17 cellular contexts compared by ENCODE assay signal in the genomic region with DNA sequence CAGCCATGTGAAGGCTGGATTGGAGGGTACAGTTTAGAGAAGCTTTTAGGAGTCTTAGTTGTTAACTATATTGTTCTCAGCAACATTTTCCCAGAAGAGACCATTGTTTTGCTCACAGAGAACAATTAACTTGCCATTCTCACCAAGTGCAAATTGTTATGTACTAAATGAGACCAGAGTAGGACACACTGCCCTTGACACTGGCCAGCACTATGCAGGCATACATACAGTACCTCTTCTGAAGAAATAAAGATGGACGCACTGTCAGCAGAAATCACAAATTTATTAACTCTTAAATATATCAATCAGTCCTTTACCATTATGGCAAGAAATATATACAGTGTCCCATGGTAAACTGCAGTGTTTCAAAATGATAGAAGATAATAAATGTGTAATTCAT.
A peak's percentile ranks its signal among the peaks of the same experiment; 100 is the strongest.
DNase-seq lines count a peak whose midpoint lies in the region; FAIRE-seq and TF ChIP-seq lines count a peak whose summit lies in the region.
"Had no signal": no experiment of that assay in that cellular context is flagged by ENCODE, and none has a peak within 500 bp of the region (broad histone marks: within the 10 kb centered on the region; RNA-seq: fewer than 3 reads in every experiment).

No MANE protein-coding gene starts in this region.

- H3K9me3 Mint-ChIP-seq in activated naive CD8-positive, alpha-beta T cell (ENCODE audit: low read depth): no peaks in the 10 kb centered on the region
- no peaks in the 10 kb centered on the region for H3K9me3 Mint-ChIP-seq in activated naive CD8-positive, alpha-beta T cell treated with anti-CD3 and anti-CD28 coated beads for 36 hours
- H3K9me3 Mint-ChIP-seq: CD14-positive monocyte had no signal

- H3K36me3 ChIP-seq in HUES6 (ENCODE audit: control insufficient read depth, insufficient read depth, low read length) (no peaks in the 10 kb centered on the region; the same call in 1 of the 2 replicates), endothelial cell of umbilical vein (ENCODE audit: control insufficient read depth in 2 of 2, extremely low read depth in 1 of 2, insufficient read depth in 2 of 2, low read length in 2 of 2) (peaks cover 0 to 1% of the 10 kb centered on the region in 2 experiments), muscle layer of duodenum (ENCODE audit: control insufficient read depth in 1 of 2, insufficient read depth in 2 of 2, low read length in 2 of 2) (peaks cover 6% of the 10 kb centered on the region in 2 donors)

- no peaks in the 10 kb centered on the region for H3K9me1 ChIP-seq in endothelial cell of umbilical vein (replicated peaks; ENCODE audit: control insufficient read depth, extremely low read depth, insufficient read depth, low read length)

- H3K4me1 ChIP-seq in HUES6 (ENCODE audit: control insufficient read depth, insufficient read depth, low read length): peaks cover 62% of the 10 kb centered on the region
- peaks cover 17% of the 10 kb centered on the region for H3K4me1 ChIP-seq in endothelial cell of umbilical vein (ENCODE audit: control insufficient read depth, extremely low read depth, insufficient read depth, low read length)
- peaks cover 0 to 11% of the 10 kb centered on the region in 2 donors for H3K4me1 ChIP-seq in muscle layer of duodenum (ENCODE audit: control insufficient read depth in 1 of 2, insufficient read depth in 2 of 2, low read length in 2 of 2)

- intact Hi-C loops in endothelial cell of umbilical vein (cut with micrococcal nuclease): loop anchor here (5.0 kb wide), 1 partner anchor 310 kb away; a partner anchor contains a TSS

- CTCF ChIA-PET in endothelial cell of umbilical vein (lab: Charles Lee): interaction anchor here (1.0 kb wide), 1 partner anchor 58 kb away, joined by 3 read pairs; no protein-coding TSS in a partner anchor
- CTCF ChIA-PET in GM10248 (lab: Yijun Ruan, JAX): no interaction called here

- no peak overlapping the region for H3K4me3 Mint-ChIP-seq in activated naive CD8-positive, alpha-beta T cell
- no peak overlapping the region for H3K4me3 Mint-ChIP-seq in activated naive CD8-positive, alpha-beta T cell treated with anti-CD3 and anti-CD28 coated beads for 36 hours
- H3K4me3 Mint-ChIP-seq: CD14-positive monocyte had no signal

- H3K9me3 ChIP-seq in HUES6 (ENCODE audit: control insufficient read depth, insufficient read depth, low read depth, low read length) (no peaks in the 10 kb centered on the region), endothelial cell of umbilical vein (replicated peaks; ENCODE audit: control insufficient read depth, insufficient read depth, low read length) (no peaks in the 10 kb centered on the region), muscle layer of duodenum (ENCODE audit: control insufficient read depth in 1 of 2, low read length in 2 of 2) (no peaks in the 10 kb centered on the region)

- H3K27me3 Mint-ChIP-seq in activated naive CD8-positive, alpha-beta T cell: no peaks in the 10 kb centered on the region
- no peaks in the 10 kb centered on the region for H3K27me3 Mint-ChIP-seq in activated naive CD8-positive, alpha-beta T cell treated with anti-CD3 and anti-CD28 coated beads for 36 hours

- peaks cover 18% of the 10 kb centered on the region for H3K36me3 Mint-ChIP-seq in activated naive CD8-positive, alpha-beta T cell
- peaks cover 22% of the 10 kb centered on the region for H3K36me3 Mint-ChIP-seq in activated naive CD8-positive, alpha-beta T cell treated with anti-CD3 and anti-CD28 coated beads for 36 hours

- H4K20me1 ChIP-seq in endothelial cell of umbilical vein (replicated peaks; ENCODE audit: control insufficient read depth, extremely low read depth, insufficient read depth, low read length): no peaks in the 10 kb centered on the region

- H3K4me2 ChIP-seq in endothelial cell of umbilical vein (ENCODE audit: insufficient read depth, low read length): peak overlapping the region; percentile 89

- no peak for TF ChIP-seq POLR2A in endothelial cell of umbilical vein (IDR thresholded peaks at IDR 0.05; ENCODE audit: low read depth, low read length)

- FAIRE-seq in endothelial cell of umbilical vein (lab: Jason Lieb, UNC): no peak

- no peaks in the 10 kb centered on the region for H3K79me2 ChIP-seq in endothelial cell of umbilical vein (ENCODE audit: control insufficient read depth, insufficient read depth, low read length)

- BruUV-seq in endothelial cell of umbilical vein (replicated peaks; lab: Mats Ljungman, UMichigan): no TSS peak

- no peak overlapping the region for H2AFZ ChIP-seq in endothelial cell of umbilical vein (ENCODE audit: low read depth, low read length)

- POLR2A ChIA-PET in endothelial cell of umbilical vein (lab: Charles Lee) (interaction anchor here (1.2 kb wide), 1 partner anchor 10 kb away, joined by 3 read pairs; no protein-coding TSS in a partner anchor), GM10248 (lab: Yijun Ruan, JAX) (no interaction called here)

- TF ChIP-seq CTCF in endothelial cell of umbilical vein (IDR thresholded peaks at IDR 0.05; ENCODE audit: extremely low read depth in 1 of 2, insufficient read depth in 1 of 2, low read depth in 1 of 2, low read length in 2 of 2) (no peak), GM10248 (IDR thresholded peaks at IDR 0.05; ENCODE audit: control extremely low read depth, extremely low read depth, low read depth, missing control alignments) (no peak)

- H3K27ac Mint-ChIP-seq in activated naive CD8-positive, alpha-beta T cell: peak overlapping the region; percentile 16
- no peak overlapping the region for H3K27ac Mint-ChIP-seq in activated naive CD8-positive, alpha-beta T cell treated with anti-CD3 and anti-CD28 coated beads for 36 hours
- H3K27ac Mint-ChIP-seq: CD14-positive monocyte had no signal

- H3K9ac ChIP-seq in HUES6 (ENCODE audit: low read length) (no peak overlapping the region), endothelial cell of umbilical vein (replicated peaks; ENCODE audit: extremely low read depth, insufficient read depth, low read length) (no peak overlapping the region)

- DNase-seq in activated naive CD8-positive, alpha-beta T cell treated with anti-CD3 and anti-CD28 coated beads for 36 hours: no peak
- DNase-seq in endothelial cell of umbilical vein (ENCODE audit: low read depth, low spot score) (no peak), GM10248 (ENCODE audit: extremely low spot score) (no peak)
- no peak for DNase-seq in stimulated activated CD4-positive, alpha-beta T cell treated with anti-CD3 and anti-CD28 coated beads, Interleukin-15, amount 100 ng/mL, for 24 hours
- no peak for DNase-seq in activated effector memory CD4-positive, alpha-beta T cell treated with anti-CD3 and anti-CD28 coated beads, Interleukin-2, amount 50 U/mL, for 16 hours
- DNase-seq: DMS79 treated with DMSO at 0.1 percent for 48 hours, H7, Kasumi-1, MM.1S, NCI-H1092, NCI-H146, NCI-H2081 had no signal

- H3K4me3 ChIP-seq in HUES6 (ENCODE audit: low read depth, low read length) (peak overlapping the region; percentile 22; the same call in 1 of the 2 replicates), endothelial cell of umbilical vein (replicated peaks in 1 of 3; ENCODE audit: insufficient read depth in 1 of 3, low read depth in 1 of 3, low read length in 3 of 3) (no peak overlapping the region), muscle layer of duodenum (ENCODE audit: low read depth in 1 of 2, low read length in 2 of 2) (no peak overlapping the region)

- H3K27ac ChIP-seq in HUES6 (ENCODE audit: low read depth, low read length): peak overlapping the region; percentile 80
- H3K27ac ChIP-seq in endothelial cell of umbilical vein (ENCODE audit: insufficient read depth, low read depth, low read length): peak overlapping the region; percentile 26
- peak overlapping the region; percentile 6 for H3K27ac ChIP-seq in muscle layer of duodenum (ENCODE audit: low read length)
- H3K27ac ChIP-seq: 22Rv1 had no signal

- H3K4me1 Mint-ChIP-seq in activated naive CD8-positive, alpha-beta T cell (ENCODE audit: low read depth): peaks cover 15% of the 10 kb centered on the region
- peaks cover 11% of the 10 kb centered on the region for H3K4me1 Mint-ChIP-seq in activated naive CD8-positive, alpha-beta T cell treated with anti-CD3 and anti-CD28 coated beads for 36 hours
- H3K4me1 Mint-ChIP-seq: CD14-positive monocyte had no signal

- H3K27me3 ChIP-seq in HUES6 (ENCODE audit: control insufficient read depth, insufficient read depth, low read length) (no peaks in the 10 kb centered on the region), endothelial cell of umbilical vein (ENCODE audit: control insufficient read depth in 2 of 2, insufficient read depth in 2 of 2, low read length in 2 of 2) (no peaks in the 10 kb centered on the region), muscle layer of duodenum (ENCODE audit: low read depth, low read length) (no peaks in the 10 kb centered on the region)

- dilution Hi-C loops in endothelial cell of umbilical vein (cut with MboI; ENCODE audit: extremely low pct_ligation_motif_present, low sequenced_read_pairs): no loop called here

TF ChIP-seq in endothelial cell of umbilical vein, 7 proteins besides CTCF, POLR2A, EP300 and RAD21:
- TF ChIP-seq, protein P1, sequence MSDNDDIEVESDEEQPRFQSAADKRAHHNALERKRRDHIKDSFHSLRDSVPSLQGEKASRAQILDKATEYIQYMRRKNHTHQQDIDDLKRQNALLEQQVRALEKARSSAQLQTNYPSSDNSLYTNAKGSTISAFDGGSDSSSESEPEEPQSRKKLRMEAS (IDR thresholded peaks at IDR 0.05; ENCODE audit: insufficient read depth, insufficient read length): no peak
- no peak for TF ChIP-seq GATA2 (IDR thresholded peaks at IDR 0.05; ENCODE audit: insufficient read depth, insufficient read length, low read depth, low read length)
- no peak for TF ChIP-seq JUN (IDR thresholded peaks at IDR 0.05; ENCODE audit: borderline replicate concordance, insufficient read depth, insufficient read length, low read depth)
- TF ChIP-seq FOS (IDR thresholded peaks at IDR 0.05; ENCODE audit: borderline replicate concordance, insufficient read depth, low read length): no peak
- no peak for TF ChIP-seq EZH2 (IDR thresholded peaks at IDR 0.05; ENCODE audit: borderline replicate concordance, low read depth, low read length, severe bottlenecking)
- no peak for TF ChIP-seq POLR2AphosphoS5 (IDR thresholded peaks at IDR 0.05; ENCODE audit: insufficient read depth, low read depth, low read length)
- no peak for TF ChIP-seq MYC (IDR thresholded peaks at IDR 0.05; ENCODE audit: low read depth, low read length)

Comparison
In these comparisons a context has a peak if more than half of its experiments do, and no peak if none do; other contexts are left out.
1. H3K27ac ChIP-seq: peak in every context shown above with its lines; median percentile 80 in HUES6; 26 in endothelial cell of umbilical vein; 6 in muscle layer of duodenum.